In genomic region chr1:62783736-62784508, GRCh38 we compare ENCODE assay signal across 1 cellular context.
TF ChIP-seq lines count a peak whose summit lies in the region.

ATG4C (plus strand) TSS chr1:62784132; CDS start chr1:62803787, 19,655 bp downstream.

TF ChIP-seq in K562, 482 proteins besides CTCF, POLR2A, EP300 and RAD21 (continued from another document and continues in another):
- no peak for TF ChIP-seq NR0B1 (IDR thresholded peaks at IDR 0.05; ENCODE audit: partially characterized antibody)
- TF ChIP-seq MCM5 (IDR thresholded peaks at IDR 0.05; ENCODE audit: low read depth) = no peak
- TF ChIP-seq RFX5 (IDR thresholded peaks at IDR 0.05; ENCODE audit: low read depth, low read length) = no peak
- TF ChIP-seq ARID1B (IDR thresholded peaks at IDR 0.05) = peak; percentile 57
- peak; percentile 75 for TF ChIP-seq RBM39 (optimal IDR thresholded peaks at IDR 0.05; ENCODE audit: low read depth, low read length)
- TF ChIP-seq SAP30 (IDR thresholded peaks at IDR 0.05; ENCODE audit: borderline replicate concordance, insufficient read depth, low read depth, low read length, poor library complexity, severe bottlenecking) = peak; percentile 46
- no peak for TF ChIP-seq ATF4 (CRISPR knock-in tag; IDR thresholded peaks at IDR 0.05)
- TF ChIP-seq TAF9B (IDR thresholded peaks at IDR 0.05; ENCODE audit: partially characterized antibody) = peak; percentile 70
- no peak for TF ChIP-seq KDM4B (IDR thresholded peaks at IDR 0.05; ENCODE audit: borderline replicate concordance in 2 of 2, low read depth in 1 of 2)
- TF ChIP-seq TOE1 (IDR thresholded peaks at IDR 0.05; ENCODE audit: borderline replicate concordance) = peak; percentile 82
- no peak for TF ChIP-seq TOE1 (CRISPR knock-in tag; IDR thresholded peaks at IDR 0.05; ENCODE audit: borderline replicate concordance, low read depth)
- TF ChIP-seq CHD2 (IDR thresholded peaks at IDR 0.05; ENCODE audit: low read depth, low read length) = no peak
- TF ChIP-seq HNRNPH1 (optimal IDR thresholded peaks at IDR 0.05; ENCODE audit: low read depth, low read length) = no peak
- TF ChIP-seq ZNF407 (IDR thresholded peaks at IDR 0.05; ENCODE audit: low read depth) = peak; percentile 98
- TF ChIP-seq HMG20A (CRISPR knock-in tag; conservative IDR thresholded peaks at IDR 0.05) = no peak
- TF ChIP-seq ZNF395 (CRISPR knock-in tag; IDR thresholded peaks at IDR 0.05) = peak; percentile 62; the same call in 1 of the 2 replicates
- TF ChIP-seq CBFA2T2 (conservative IDR thresholded peaks at IDR 0.05) = peak; percentile 58
- TF ChIP-seq CEBPB (tag; IDR thresholded peaks at IDR 0.05) = no peak
- TF ChIP-seq HDAC2 (IDR thresholded peaks at IDR 0.05) = no peak
- no peak; the same call in 1 of the 2 replicates for TF ChIP-seq RNF2 (IDR thresholded peaks at IDR 0.05)
- TF ChIP-seq POLR2AphosphoS2 (IDR thresholded peaks at IDR 0.05; ENCODE audit: low read length) = no peak
- no peak for TF ChIP-seq ZNF830 (CRISPR knock-in tag; IDR thresholded peaks at IDR 0.05)
- no peak for TF ChIP-seq BMI1 (IDR thresholded peaks at IDR 0.05; ENCODE audit: low read length)
- no peak for TF ChIP-seq FUS (optimal IDR thresholded peaks at IDR 0.05; ENCODE audit: low read depth, low read length)
- TF ChIP-seq BDP1 (IDR thresholded peaks at IDR 0.05; ENCODE audit: insufficient read depth, insufficient read length) = no peak
- TF ChIP-seq AFF1 (IDR thresholded peaks at IDR 0.05; ENCODE audit: low read depth in 1 of 2, partially characterized antibody in 2 of 2) = peak in 1 of 2 experiments; percentile 97
- no peak for TF ChIP-seq ATF1 (CRISPR knock-in tag; IDR thresholded peaks at IDR 0.05)
- peak; percentile 98 for TF ChIP-seq ATF1 (tag; IDR thresholded peaks at IDR 0.05)
- no peak for TF ChIP-seq ZNF124 (CRISPR knock-in tag; IDR thresholded peaks at IDR 0.05)
- TF ChIP-seq ILF3 (IDR thresholded peaks at IDR 0.05; ENCODE audit: borderline replicate concordance) = no peak
- 0 out of 2 replicates have a peak, but pooled peaks have one; percentile 32 for TF ChIP-seq NBN (IDR thresholded peaks at IDR 0.05; ENCODE audit: low read depth)
- TF ChIP-seq ETS2 (tag; IDR thresholded peaks at IDR 0.05; ENCODE audit: borderline replicate concordance, poor library complexity, severe bottlenecking) = no peak
- no peak for TF ChIP-seq ZNF3 (CRISPR knock-in tag; IDR thresholded peaks at IDR 0.05)
- TF ChIP-seq CREBBP (IDR thresholded peaks at IDR 0.05; ENCODE audit: low read depth, low read length) = no peak
- TF ChIP-seq ZNF12 (CRISPR knock-in tag; IDR thresholded peaks at IDR 0.05) = no peak; the same call in 1 of the 2 replicates
- no peak for TF ChIP-seq ZNF398 (CRISPR knock-in tag; IDR thresholded peaks at IDR 0.05)
- peak; percentile 67; the same call in 1 of the 2 replicates for TF ChIP-seq PKNOX1 (IDR thresholded peaks at IDR 0.05)
- TF ChIP-seq TARDBP (IDR thresholded peaks at IDR 0.05) = no peak
- TF ChIP-seq ZNF175 (CRISPR knock-in tag; IDR thresholded peaks at IDR 0.05; ENCODE audit: low read depth) = no peak
- no peak for TF ChIP-seq ID3 (CRISPR knock-in tag; IDR thresholded peaks at IDR 0.05)
- TF ChIP-seq ID3 (tag; IDR thresholded peaks at IDR 0.05) = peak; percentile 56; the same call in 1 of the 2 replicates
- TF ChIP-seq ZC3H8 (IDR thresholded peaks at IDR 0.05) = no peak
- TF ChIP-seq ETV6 (IDR thresholded peaks at IDR 0.05; ENCODE audit: borderline replicate concordance in 1 of 2, low read depth in 2 of 2, low read length in 1 of 2) = no peak
- TF ChIP-seq ETV6 (CRISPR knock-in tag; IDR thresholded peaks at IDR 0.05; ENCODE audit: borderline replicate concordance) = no peak
- TF ChIP-seq PTBP1 (IDR thresholded peaks at IDR 0.05; ENCODE audit: low read depth, low read length) = no peak
